8 cellular contexts compared by ENCODE assay signal in the genomic region with DNA sequence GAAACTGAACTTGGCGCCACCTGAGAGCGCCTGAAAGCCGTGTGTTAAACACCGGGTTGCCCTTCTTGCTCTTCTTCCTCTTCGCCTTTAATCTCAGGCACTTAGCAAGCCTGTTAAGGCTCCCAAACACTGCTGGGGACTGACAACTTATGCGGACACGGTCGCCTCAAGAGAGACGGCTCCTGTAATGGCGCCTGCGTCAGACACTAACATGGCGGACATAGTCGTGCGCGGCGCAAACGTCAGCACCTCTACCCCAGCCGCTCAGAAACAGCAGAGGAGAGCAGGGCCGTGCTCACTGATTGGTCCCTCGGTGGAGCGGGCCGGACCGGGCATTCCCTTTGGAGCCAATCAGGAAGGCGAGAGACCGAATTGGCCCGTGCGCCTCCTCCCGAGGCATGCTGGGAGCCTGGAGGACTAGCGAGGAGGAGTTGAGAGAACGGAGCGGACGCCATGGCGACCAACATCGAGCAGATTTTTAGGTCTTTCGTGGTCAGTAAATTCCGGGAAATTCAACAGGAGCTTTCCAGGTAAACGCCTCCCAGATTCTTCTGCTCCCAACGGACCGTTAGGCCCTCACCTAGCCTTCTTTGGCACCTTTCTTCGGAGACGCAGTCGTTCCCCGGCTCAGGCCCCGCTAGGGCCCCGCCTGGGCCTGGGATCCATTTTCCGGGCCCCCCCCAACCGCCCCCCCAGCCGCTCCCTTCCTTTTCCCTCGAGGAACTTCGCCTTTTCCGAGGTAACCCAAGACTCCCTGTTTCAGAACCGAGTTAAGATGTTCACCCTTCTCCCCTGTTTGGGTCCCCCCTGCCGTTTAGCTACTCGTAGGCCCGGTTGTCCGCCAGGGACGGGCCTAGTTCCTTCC. TPM values are rescaled to one million over a fixed set of nuclear protein-coding genes. Genes with fewer than 3 reads are reported as not detected.
A peak's percentile ranks its signal among the peaks of the same experiment; 100 is the strongest.
DNase-seq lines count a peak whose midpoint lies in the region; ATAC-seq and TF ChIP-seq lines count a peak whose summit lies in the region.

A gene with protein sequence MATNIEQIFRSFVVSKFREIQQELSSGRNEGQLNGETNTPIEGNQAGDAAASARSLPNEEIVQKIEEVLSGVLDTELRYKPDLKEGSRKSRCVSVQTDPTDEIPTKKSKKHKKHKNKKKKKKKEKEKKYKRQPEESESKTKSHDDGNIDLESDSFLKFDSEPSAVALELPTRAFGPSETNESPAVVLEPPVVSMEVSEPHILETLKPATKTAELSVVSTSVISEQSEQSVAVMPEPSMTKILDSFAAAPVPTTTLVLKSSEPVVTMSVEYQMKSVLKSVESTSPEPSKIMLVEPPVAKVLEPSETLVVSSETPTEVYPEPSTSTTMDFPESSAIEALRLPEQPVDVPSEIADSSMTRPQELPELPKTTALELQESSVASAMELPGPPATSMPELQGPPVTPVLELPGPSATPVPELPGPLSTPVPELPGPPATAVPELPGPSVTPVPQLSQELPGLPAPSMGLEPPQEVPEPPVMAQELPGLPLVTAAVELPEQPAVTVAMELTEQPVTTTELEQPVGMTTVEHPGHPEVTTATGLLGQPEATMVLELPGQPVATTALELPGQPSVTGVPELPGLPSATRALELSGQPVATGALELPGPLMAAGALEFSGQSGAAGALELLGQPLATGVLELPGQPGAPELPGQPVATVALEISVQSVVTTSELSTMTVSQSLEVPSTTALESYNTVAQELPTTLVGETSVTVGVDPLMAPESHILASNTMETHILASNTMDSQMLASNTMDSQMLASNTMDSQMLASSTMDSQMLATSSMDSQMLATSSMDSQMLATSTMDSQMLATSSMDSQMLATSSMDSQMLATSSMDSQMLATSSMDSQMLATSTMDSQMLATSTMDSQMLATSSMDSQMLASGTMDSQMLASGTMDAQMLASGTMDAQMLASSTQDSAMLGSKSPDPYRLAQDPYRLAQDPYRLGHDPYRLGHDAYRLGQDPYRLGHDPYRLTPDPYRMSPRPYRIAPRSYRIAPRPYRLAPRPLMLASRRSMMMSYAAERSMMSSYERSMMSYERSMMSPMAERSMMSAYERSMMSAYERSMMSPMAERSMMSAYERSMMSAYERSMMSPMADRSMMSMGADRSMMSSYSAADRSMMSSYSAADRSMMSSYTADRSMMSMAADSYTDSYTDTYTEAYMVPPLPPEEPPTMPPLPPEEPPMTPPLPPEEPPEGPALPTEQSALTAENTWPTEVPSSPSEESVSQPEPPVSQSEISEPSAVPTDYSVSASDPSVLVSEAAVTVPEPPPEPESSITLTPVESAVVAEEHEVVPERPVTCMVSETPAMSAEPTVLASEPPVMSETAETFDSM (N-terminal part only) (plus strand): TSS at position 399 of the 865 bp plus-strand sequence. CDS start 55 bp downstream, at position 454.

- intact Hi-C loops in PC-3 (cut with micrococcal nuclease): loop anchor here (5.0 kb wide), 3 partner anchors 44 to 161 kb away; a partner anchor contains a TSS

- H3K4me1 ChIP-seq in PC-3 (ENCODE audit: insufficient read depth, low read length) (peaks cover 22% of the 10 kb centered on the region), mononuclear cell (ENCODE audit: insufficient read depth, low read length) (peaks cover 30% of the 10 kb centered on the region)

- CTCF ChIA-PET in PC-3 (lab: Charles Lee): interaction anchor here (0.6 kb wide), 2 partner anchors 25 to 46 kb away, joined by 3 to 4 read pairs; no protein-coding TSS in a partner anchor

- DNase-seq in DMS114 treated with DMSO at 0.1 percent for 48 hours (lab: John Stamatoyannopoulos, UW; ENCODE audit: unreplicated experiment) (peak; percentile 94), PC-3 (peak; percentile 99), activated T-cell treated with anti-CD3 and anti-CD28 coated beads for 48 hours (ENCODE audit: low read depth) (peak; percentile 95), epithelial cell of esophagus (ENCODE audit: low read depth) (peak; percentile 100)
- DNase-seq in stimulated activated CD8-positive, alpha-beta memory T cell treated with anti-CD3 and anti-CD28 coated beads, Interleukin-4, amount 100 ng/mL, for 1 hour (ENCODE audit: low read depth in 2 of 2, low spot score in 1 of 2): peak; percentile 94

- H3K4me3 ChIP-seq in PC-3 (ENCODE audit: low read length): peak within 1 kb of the TSS; percentile 94
- H3K4me3 ChIP-seq in epithelial cell of esophagus (ENCODE audit: low read length): peak within 1 kb of the TSS; percentile 69
- peak within 1 kb of the TSS; percentile 95 for H3K4me3 ChIP-seq in mononuclear cell (ENCODE audit: low read length)

- peaks cover 25% of the 10 kb centered on the region for H3K36me3 ChIP-seq in PC-3 (ENCODE audit: low read depth, low read length)

- peak within 1 kb of the TSS; percentile 99 for H3K9ac ChIP-seq in PC-3 (ENCODE audit: low read length)

- TF ChIP-seq EP300 in Ishikawa (IDR thresholded peaks at IDR 0.05; ENCODE audit: borderline replicate concordance): no peak

- H3K9me2 ChIP-seq in PC-3 (replicated peaks; ENCODE audit: low read length): no peaks in the 10 kb centered on the region

- TF ChIP-seq CTCF in PC-3 (conservative IDR thresholded peaks at IDR 0.05; ENCODE audit: low read depth, low read length): no peak
- no peak for TF ChIP-seq CTCF in epithelial cell of esophagus (IDR thresholded peaks at IDR 0.05; ENCODE audit: insufficient read depth, low read depth, low read length, missing control alignments)

- no peak for TF ChIP-seq RAD21 in Ishikawa (IDR thresholded peaks at IDR 0.05; ENCODE audit: low read depth)

- peaks cover 96% of the 10 kb centered on the region for H3K79me2 ChIP-seq in PC-3 (ENCODE audit: low read length)

- H3K27me3 ChIP-seq in PC-3 (ENCODE audit: low read length) (no peaks in the 10 kb centered on the region), mononuclear cell (ENCODE audit: insufficient read depth, low read length) (no peaks in the 10 kb centered on the region)

- POLR2A ChIA-PET in PC-3 (lab: Charles Lee; ENCODE audit: unreplicated experiment): interaction anchor here (0.5 to 0.8 kb wide), 4 partner anchors 39 to 426 kb away, joined by 5 to 11 read pairs (median 6); a partner anchor contains a TSS

- H3K9me3 ChIP-seq in PC-3 (ENCODE audit: low read length) (no peaks in the 10 kb centered on the region), mononuclear cell (ENCODE audit: low read depth, low read length) (no peaks in the 10 kb centered on the region)

- H4K20me1 ChIP-seq in PC-3 (ENCODE audit: low read length): peaks cover 46% of the 10 kb centered on the region

- ATAC-seq in GM21576 (IDR thresholded peaks at IDR 0.05; ENCODE audit: unreplicated experiment) (peak; percentile 90), PC-3 (peak; percentile 95)

- peak within 1 kb of the TSS; percentile 98 for H3K27ac ChIP-seq in PC-3 (ENCODE audit: low read length)

- TSS peak; percentile 38 for BruUV-seq in PC-3 (replicated peaks; lab: Mats Ljungman, UMichigan)

- H3F3A ChIP-seq in PC-3 (ENCODE audit: low read length, unreplicated experiment): no peaks in the 10 kb centered on the region

- peak within 1 kb of the TSS; percentile 95 for H3K4me2 ChIP-seq in PC-3 (ENCODE audit: low read length)

- peak within 1 kb of the TSS; percentile 69 for H2AFZ ChIP-seq in PC-3 (ENCODE audit: low read length)

TF ChIP-seq in Ishikawa, 13 proteins besides CTCF, POLR2A, EP300 and RAD21 (continues in another document):
- TF ChIP-seq CREB1 (IDR thresholded peaks at IDR 0.05; ENCODE audit: low read depth): peak; percentile 78
- TF ChIP-seq EGR1 (IDR thresholded peaks at IDR 0.05): peak; percentile 76
- TF ChIP-seq, protein P1, sequence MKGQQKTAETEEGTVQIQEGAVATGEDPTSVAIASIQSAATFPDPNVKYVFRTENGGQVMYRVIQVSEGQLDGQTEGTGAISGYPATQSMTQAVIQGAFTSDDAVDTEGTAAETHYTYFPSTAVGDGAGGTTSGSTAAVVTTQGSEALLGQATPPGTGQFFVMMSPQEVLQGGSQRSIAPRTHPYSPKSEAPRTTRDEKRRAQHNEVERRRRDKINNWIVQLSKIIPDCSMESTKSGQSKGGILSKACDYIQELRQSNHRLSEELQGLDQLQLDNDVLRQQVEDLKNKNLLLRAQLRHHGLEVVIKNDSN (IDR thresholded peaks at IDR 0.05): no peak
- TF ChIP-seq NFIC (IDR thresholded peaks at IDR 0.05): no peak
- TF ChIP-seq, protein P2, sequence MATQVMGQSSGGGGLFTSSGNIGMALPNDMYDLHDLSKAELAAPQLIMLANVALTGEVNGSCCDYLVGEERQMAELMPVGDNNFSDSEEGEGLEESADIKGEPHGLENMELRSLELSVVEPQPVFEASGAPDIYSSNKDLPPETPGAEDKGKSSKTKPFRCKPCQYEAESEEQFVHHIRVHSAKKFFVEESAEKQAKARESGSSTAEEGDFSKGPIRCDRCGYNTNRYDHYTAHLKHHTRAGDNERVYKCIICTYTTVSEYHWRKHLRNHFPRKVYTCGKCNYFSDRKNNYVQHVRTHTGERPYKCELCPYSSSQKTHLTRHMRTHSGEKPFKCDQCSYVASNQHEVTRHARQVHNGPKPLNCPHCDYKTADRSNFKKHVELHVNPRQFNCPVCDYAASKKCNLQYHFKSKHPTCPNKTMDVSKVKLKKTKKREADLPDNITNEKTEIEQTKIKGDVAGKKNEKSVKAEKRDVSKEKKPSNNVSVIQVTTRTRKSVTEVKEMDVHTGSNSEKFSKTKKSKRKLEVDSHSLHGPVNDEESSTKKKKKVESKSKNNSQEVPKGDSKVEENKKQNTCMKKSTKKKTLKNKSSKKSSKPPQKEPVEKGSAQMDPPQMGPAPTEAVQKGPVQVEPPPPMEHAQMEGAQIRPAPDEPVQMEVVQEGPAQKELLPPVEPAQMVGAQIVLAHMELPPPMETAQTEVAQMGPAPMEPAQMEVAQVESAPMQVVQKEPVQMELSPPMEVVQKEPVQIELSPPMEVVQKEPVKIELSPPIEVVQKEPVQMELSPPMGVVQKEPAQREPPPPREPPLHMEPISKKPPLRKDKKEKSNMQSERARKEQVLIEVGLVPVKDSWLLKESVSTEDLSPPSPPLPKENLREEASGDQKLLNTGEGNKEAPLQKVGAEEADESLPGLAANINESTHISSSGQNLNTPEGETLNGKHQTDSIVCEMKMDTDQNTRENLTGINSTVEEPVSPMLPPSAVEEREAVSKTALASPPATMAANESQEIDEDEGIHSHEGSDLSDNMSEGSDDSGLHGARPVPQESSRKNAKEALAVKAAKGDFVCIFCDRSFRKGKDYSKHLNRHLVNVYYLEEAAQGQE (IDR thresholded peaks at IDR 0.05; ENCODE audit: low read depth): no peak
- TF ChIP-seq, protein P3, sequence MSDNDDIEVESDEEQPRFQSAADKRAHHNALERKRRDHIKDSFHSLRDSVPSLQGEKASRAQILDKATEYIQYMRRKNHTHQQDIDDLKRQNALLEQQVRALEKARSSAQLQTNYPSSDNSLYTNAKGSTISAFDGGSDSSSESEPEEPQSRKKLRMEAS (IDR thresholded peaks at IDR 0.05): peak; percentile 78; the same call in 1 of the 2 replicates
- TF ChIP-seq YY1 (IDR thresholded peaks at IDR 0.05; ENCODE audit: low read depth): peak; percentile 99
- TF ChIP-seq TEAD4 (IDR thresholded peaks at IDR 0.05): peak; percentile 90
- no peak for TF ChIP-seq TCF12 (IDR thresholded peaks at IDR 0.05; ENCODE audit: low read depth)
- TF ChIP-seq TAF1 (IDR thresholded peaks at IDR 0.05; ENCODE audit: low read depth): peak; percentile 85
- TF ChIP-seq CEBPB (IDR thresholded peaks at IDR 0.05): no peak
- TF ChIP-seq FOXM1 (IDR thresholded peaks at IDR 0.05; ENCODE audit: borderline replicate concordance, low read depth): no peak

RNA-seq across cellular contexts. Expression of the gene that starts here (rescaled TPM):
- 180 and 373 TPM in 2 replicates for total RNA-seq in PC-3 (2014; rRNA removed)
- total RNA-seq in mononuclear cell: 310 TPM

Comparison
In these comparisons a context has a peak if more than half of its experiments do, and no peak if none do; other contexts are left out.
1. Peak in every context shown above with its lines: DNase-seq, ATAC-seq, H3K4me3 ChIP-seq and H3K27ac ChIP-seq.